26 cellular contexts compared by ENCODE assay signal in genomic region chr11:74490945-74491344, GRCh38. TPM values are rescaled to one million over a fixed set of nuclear protein-coding genes. Genes with fewer than 3 reads are reported as not detected.
DNase-seq lines count a peak whose midpoint lies in the region; ATAC-seq and TF ChIP-seq lines count a peak whose summit lies in the region.
"Had no signal": no experiment of that assay in that cellular context is flagged by ENCODE, and none has a peak within 500 bp of the region (broad histone marks: within the 10 kb centered on the region; RNA-seq: fewer than 3 reads in every experiment).

No MANE protein-coding gene starts in this region.

- H3K9me3 ChIP-seq in CD4-positive, alpha-beta T cell (ENCODE audit: control insufficient read depth, low read length) = no peaks in the 10 kb centered on the region
- H3K9me3 ChIP-seq: A549; BLaER1 treated with 17β-estradiol and CSF1 and Interleukin-3, amounts not matched to agents 10 nM and 100 nM; Peyer's patch; SJCRH30 had no signal

- H3K27ac Mint-ChIP-seq in CD4-positive, alpha-beta T cell = no peak overlapping the region
- H3K27ac Mint-ChIP-seq in nephron = peak overlapping the region in 1 of 3 experiments; percentile 54

- no peaks in the 10 kb centered on the region for H3K27me3 Mint-ChIP-seq in CD4-positive, alpha-beta T cell
- H3K27me3 Mint-ChIP-seq in nephron (ENCODE audit: low read depth) = no peaks in the 10 kb centered on the region
- H3K27me3 Mint-ChIP-seq: CD4-positive, alpha-beta memory T cell; IgD-negative memory B cell had no signal

- DNase-seq in CD4-positive, alpha-beta T cell = no peak
- DNase-seq in HL-60 (ENCODE audit: low read depth in 1 of 2, low spot score in 1 of 2) (peak; percentile 41 to 54), NOMO-1 treated with DMSO at 0.1 percent for 48 hours (lab: John Stamatoyannopoulos, UW; ENCODE audit: unreplicated experiment) (peak; percentile 51), GM19240 (ENCODE audit: insufficient read length, low spot score) (no peak)
- DNase-seq in activated CD4-positive, CD25-positive, alpha-beta regulatory T cell treated with anti-CD3 and anti-CD28 coated beads, Interleukin-2, amount 50 U/mL, for 72 hours = no peak
- DNase-seq: AML-193; CD4-positive, alpha-beta memory T cell; COR-L47; DMS53; HCEC 1CT; MM.1S; NCI-H1105 treated with DMSO at 0.1 percent for 48 hours; NCI-H146; NCI-H2029; NCI-H446; NCI-H526; OCI-M1; Peyer's patch; SJCRH30 had no signal

- ATAC-seq in CD4-positive, alpha-beta T cell (ENCODE audit: poor library complexity) = no peak
- ATAC-seq in GM18519 (IDR thresholded peaks at IDR 0.05; ENCODE audit: low FRiP score, unreplicated experiment) = no peak
- ATAC-seq: A549 had no signal

- peaks cover 34% of the 10 kb centered on the region for H3K4me1 Mint-ChIP-seq in CD4-positive, alpha-beta T cell (ENCODE audit: low read depth)
- peaks cover 18% of the 10 kb centered on the region for H3K4me1 Mint-ChIP-seq in nephron

- peaks cover 18% of the 10 kb centered on the region for H3K36me3 Mint-ChIP-seq in CD4-positive, alpha-beta T cell (ENCODE audit: low read depth)
- H3K36me3 Mint-ChIP-seq in nephron (ENCODE audit: low read depth) = peaks cover 20% of the 10 kb centered on the region

- POLR2A ChIA-PET in CD4-positive, alpha-beta T cell (lab: Charles Lee) = interaction anchor here (1.0 kb wide), 1 partner anchor 258 kb away, joined by 3 read pairs; no protein-coding TSS in a partner anchor

- CTCF ChIA-PET in CD4-positive, alpha-beta T cell (lab: Charles Lee) = no interaction called here

- no peak overlapping the region for H3K27ac ChIP-seq in CD4-positive, alpha-beta T cell (ENCODE audit: low read depth, low read length)
- H3K27ac ChIP-seq in HL-60 (replicated peaks) = no peak overlapping the region
- H3K27ac ChIP-seq: A549; BLaER1 treated with 17β-estradiol and CSF1 and Interleukin-3, amounts not matched to agents 10 nM and 100 nM; KMS-11; Peyer's patch; SJCRH30 had no signal

- no peaks in the 10 kb centered on the region for H3K9me3 Mint-ChIP-seq in CD4-positive, alpha-beta T cell
- H3K9me3 Mint-ChIP-seq in nephron = peaks cover 10% of the 10 kb centered on the region
- H3K9me3 Mint-ChIP-seq: CD4-positive, alpha-beta memory T cell; IgD-negative memory B cell had no signal

- H3K27me3 ChIP-seq in CD4-positive, alpha-beta T cell (ENCODE audit: control insufficient read depth, insufficient read depth, low read length) = no peaks in the 10 kb centered on the region
- H3K27me3 ChIP-seq in HL-60 (ENCODE audit: insufficient read depth, poor library complexity, severe bottlenecking) = no peaks in the 10 kb centered on the region
- H3K27me3 ChIP-seq: BLaER1 treated with 17β-estradiol and CSF1 and Interleukin-3, amounts not matched to agents 10 nM and 100 nM; Peyer's patch; SJCRH30 had no signal

- no peak for TF ChIP-seq CTCF in CD4-positive, alpha-beta T cell (IDR thresholded peaks at IDR 0.05)
- no peak for TF ChIP-seq CTCF in HL-60 (IDR thresholded peaks at IDR 0.05; ENCODE audit: insufficient read depth, low read length)
- no peak for TF ChIP-seq CTCF in nephron (IDR thresholded peaks at IDR 0.05; ENCODE audit: unreplicated experiment in 3 of 3)

- intact Hi-C loops in CD4-positive, alpha-beta T cell (cut with DNase I, micrococcal nuclease) = loop anchor here (5.0 to 10.0 kb wide), 6 partner anchors 94 to 904 kb away; partner anchors contain the start of genes C2CD3 (in 1 of the 2), PGM2L1 (in 1 of the 2), POLD3 (in 1 of the 2) and PPME1 (in 1 of the 2)

- H3K4me3 Mint-ChIP-seq in CD4-positive, alpha-beta T cell = peak overlapping the region; percentile 64
- peak overlapping the region in 2 of 3 experiments; percentile 38 to 63 for H3K4me3 Mint-ChIP-seq in nephron

- H3K4me3 ChIP-seq in HL-60 (replicated peaks; ENCODE audit: insufficient read depth, low read length) = no peak overlapping the region
- H3K4me3 ChIP-seq: A549; BLaER1 treated with 17β-estradiol and CSF1 and Interleukin-3, amounts not matched to agents 10 nM and 100 nM; Peyer's patch; SJCRH30 had no signal

RNA-seq across cellular contexts. Expression of gene LIPT2, which starts 2.6 kb away (rescaled TPM):
- 10 to 100 TPM; 10.7 to 10.9 TPM for total RNA-seq in CD4-positive, alpha-beta T cell

RNA-seq across cellular contexts. Expression of gene KCNE3, which starts 23.6 kb away (rescaled TPM):
- under 1 TPM; 0.08 to 0.22 TPM for total RNA-seq in CD4-positive, alpha-beta T cell
- total RNA-seq: G401, SJCRH30 had no signal

Comparison
In these comparisons a context has a peak if more than half of its experiments do, and no peak if none do; other contexts are left out.
1. DNase-seq: peak in HL-60 (2 of 2) and NOMO-1 treated with DMSO at 0.1 percent for 48 hours (single experiment); none in CD4-positive, alpha-beta T cell (0 of 10), activated CD4-positive, CD25-positive, alpha-beta regulatory T cell treated with anti-CD3 and anti-CD28 coated beads, Interleukin-2, amount 50 U/mL, for 72 hours (single experiment) and GM19240 (single experiment).